ENCODE assay signal across 10 cellular contexts in the genomic region with DNA sequence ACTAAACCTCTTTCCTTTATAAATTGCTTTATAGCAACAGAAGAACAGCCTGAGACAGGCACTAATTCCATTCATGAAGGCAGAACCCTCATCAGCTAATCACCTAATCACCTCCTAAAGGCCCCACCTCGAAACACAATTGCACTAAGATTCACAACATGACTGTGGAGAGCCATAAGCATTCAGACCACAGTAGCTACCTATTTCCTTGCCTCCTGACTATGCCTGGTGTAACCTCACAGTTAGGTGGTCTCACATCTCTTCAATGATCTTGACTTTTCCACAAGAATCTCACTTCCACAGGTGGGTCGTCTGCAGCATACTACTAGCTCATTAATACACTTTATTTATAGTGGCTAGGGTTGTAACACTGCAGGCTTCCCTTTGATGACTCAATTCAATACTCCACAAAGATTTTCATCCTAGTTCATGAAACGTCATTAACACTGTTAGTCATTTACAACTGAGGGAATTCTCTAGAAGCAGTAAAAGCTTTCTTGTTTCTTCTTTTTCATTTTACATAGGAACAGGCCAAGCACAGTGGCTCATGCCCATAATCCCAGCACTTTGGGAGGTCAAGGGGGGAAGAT. TPM values are rescaled to one million over a fixed set of nuclear protein-coding genes. Genes with fewer than 3 reads are reported as not detected.
DNase-seq lines count a peak whose midpoint lies in the region; ATAC-seq and TF ChIP-seq lines count a peak whose summit lies in the region.
"Had no signal": no experiment of that assay in that cellular context is flagged by ENCODE, and none has a peak within 500 bp of the region (broad histone marks: within the 10 kb centered on the region; RNA-seq: fewer than 3 reads in every experiment).

No MANE protein-coding gene starts in this region.

- H3K4me3 Mint-ChIP-seq in IgD-negative memory B cell: peak overlapping the region in 2 of 4 donors; percentile 3 to 33
- no peak overlapping the region for H3K4me3 Mint-ChIP-seq in glutamatergic neuron (ENCODE audit: unreplicated experiment)

- peaks cover 46 to 65% (median 56%) of the 10 kb centered on the region in 3 donors for H3K4me1 Mint-ChIP-seq in IgD-negative memory B cell
- H3K4me1 Mint-ChIP-seq in glutamatergic neuron (ENCODE audit: low read depth, unreplicated experiment): peaks cover 49% of the 10 kb centered on the region

- TF ChIP-seq CTCF in foreskin fibroblast (IDR thresholded peaks at IDR 0.05; ENCODE audit: low read depth, low read length) (no peak), heart left ventricle (IDR thresholded peaks at IDR 0.05) (no peak), glutamatergic neuron (IDR thresholded peaks at IDR 0.05; ENCODE audit: partially characterized antibody, unreplicated experiment) (no peak)

- intact Hi-C loops in heart left ventricle (cut with DNase I): no loop called here

- no peak overlapping the region for H3K4me3 ChIP-seq in foreskin fibroblast (ENCODE audit: low read depth in 1 of 2, low read length in 2 of 2)
- no peak overlapping the region for H3K4me3 ChIP-seq in heart left ventricle

- WGBS in heart left ventricle, 4 donors: 90 to 95% (median 92%) methylated on average over 3 of the region's 3 CpGs

- peaks cover 0 to 4% (median 0%) of the 10 kb centered on the region in 12 donors for H3K9me3 ChIP-seq in heart left ventricle

- H3K9me3 Mint-ChIP-seq in IgD-negative memory B cell (no peaks in the 10 kb centered on the region), glutamatergic neuron (ENCODE audit: unreplicated experiment) (peaks cover 9% of the 10 kb centered on the region)

- DNase-seq in foreskin fibroblast (peak; percentile 49 to 55), heart left ventricle (no peak), glutamatergic neuron (no peak), kidney glomerular epithelial cell (lab: John Stamatoyannopoulos, UW) (no peak)
- DNase-seq: T-helper 9 cell had no signal

- H3K27ac ChIP-seq in heart left ventricle: no peak overlapping the region

- ATAC-seq in GM18505 (IDR thresholded peaks at IDR 0.05; ENCODE audit: unreplicated experiment) (peak; percentile 68), GM21717 (IDR thresholded peaks at IDR 0.05; ENCODE audit: unreplicated experiment) (peak; percentile 79), heart left ventricle (no peak), GM19035 (IDR thresholded peaks at IDR 0.05; ENCODE audit: unreplicated experiment) (no peak)

- H3K27me3 Mint-ChIP-seq in IgD-negative memory B cell: no peaks in the 10 kb centered on the region
- H3K27me3 Mint-ChIP-seq in glutamatergic neuron (ENCODE audit: unreplicated experiment): peaks cover 13% of the 10 kb centered on the region
- H3K27me3 Mint-ChIP-seq: progenitor cell of endocrine pancreas had no signal

- H3K4me1 ChIP-seq in heart left ventricle: peaks cover 0 to 66% (median 39%) of the 10 kb centered on the region in 12 donors

- peaks cover 9% of the 10 kb centered on the region for H3K36me3 Mint-ChIP-seq in IgD-negative memory B cell
- H3K36me3 Mint-ChIP-seq in glutamatergic neuron (ENCODE audit: unreplicated experiment): peaks cover 9% of the 10 kb centered on the region

- TF ChIP-seq POLR2A in GM18505 (IDR thresholded peaks at IDR 0.05; ENCODE audit: borderline replicate concordance, extremely low read depth, insufficient read depth, insufficient read length) (no peak), heart left ventricle (IDR thresholded peaks at IDR 0.05) (no peak)

- H3K27me3 ChIP-seq in heart left ventricle: no peaks in the 10 kb centered on the region

- H3K36me3 ChIP-seq in heart left ventricle: peaks cover 0 to 23% (median 0%) of the 10 kb centered on the region in 9 donors

- peak overlapping the region in 2 of 3 donors; percentile 55 to 57 for H3K27ac Mint-ChIP-seq in IgD-negative memory B cell
- no peak overlapping the region for H3K27ac Mint-ChIP-seq in glutamatergic neuron (ENCODE audit: unreplicated experiment)
- H3K27ac Mint-ChIP-seq: progenitor cell of endocrine pancreas had no signal

RNA-seq across cellular contexts. Expression of gene STK24, which starts 27.1 kb away (rescaled TPM):
- polyA plus RNA-seq in IgD-negative memory B cell (22.9 TPM), heart left ventricle (10 to 100 TPM; 26.6 to 54.1 TPM)
- total RNA-seq in heart left ventricle (10 to 100 TPM; 56.5 to 82.6 (median 63.0) TPM), glutamatergic neuron (ENCODE audit: unreplicated experiment) (188 TPM)

Comparison
In these comparisons a context has a peak if more than half of its experiments do, and no peak if none do; other contexts are left out.
1. ATAC-seq: peak in GM18505 (single experiment) and GM21717 (single experiment); none in heart left ventricle (0 of 4) and GM19035 (single experiment).
2. DNase-seq: peak in foreskin fibroblast (2 of 2); none in heart left ventricle (0 of 5), glutamatergic neuron (single experiment) and kidney glomerular epithelial cell (single experiment).